In genomic region chrX:110852180-110852579, GRCh38 we compare ENCODE assay signal across 8 cellular contexts. TPM values are rescaled to one million over a fixed set of nuclear protein-coding genes. Genes with fewer than 3 reads are reported as not detected.
DNase-seq lines count a peak whose midpoint lies in the region; ATAC-seq and TF ChIP-seq lines count a peak whose summit lies in the region.

No MANE protein-coding gene starts in this region.

- no peak overlapping the region for H3K4me3 ChIP-seq in Karpas-422 (ENCODE audit: low read length)
- no peak overlapping the region for H3K4me3 ChIP-seq in cardiac fibroblast (replicated peaks in 1 of 2; ENCODE audit: low read depth in 2 of 2, low read length in 2 of 2)
- H3K4me3 ChIP-seq in prostate gland: no peak overlapping the region

- no peaks in the 10 kb centered on the region for H3K36me3 ChIP-seq in Karpas-422 (ENCODE audit: insufficient read depth, low read length)
- H3K36me3 ChIP-seq in prostate gland: no peaks in the 10 kb centered on the region

- H3K9me3 ChIP-seq in Karpas-422 (ENCODE audit: low read length) (no peaks in the 10 kb centered on the region), prostate gland (no peaks in the 10 kb centered on the region)

- peak; percentile 10 for DNase-seq in activated CD4-positive, alpha-beta T cell treated with anti-CD3 and anti-CD28 coated beads for 36 hours
- DNase-seq in activated CD4-positive, alpha-beta T cell treated with anti-CD3 and anti-CD28 coated beads, Interleukin-2, amount 50 U/mL, for 1 hour: no peak
- DNase-seq in Karpas-422: peak; percentile 72
- peak; percentile 22 to 24 for DNase-seq in cardiac fibroblast (ENCODE audit: low read depth in 2 of 2)
- peak; percentile 35 for DNase-seq in retina
- no peak for DNase-seq in prostate gland (ENCODE audit: low spot score)
- DNase-seq in NCI-H128 (lab: John Stamatoyannopoulos, UW; ENCODE audit: unreplicated experiment): no peak
- no peak for DNase-seq in hippocampal formation (lab: John Stamatoyannopoulos, UW)

- intact Hi-C loops in activated CD4-positive, alpha-beta T cell treated with anti-CD3 and anti-CD28 coated beads for 36 hours (cut with DNase I, micrococcal nuclease): loop anchor here (2.0 to 10.0 kb wide), 3 partner anchors 243 to 593 kb away; partner anchors contain the start of gene PAK3 (in 1 of the 2)
- intact Hi-C loops in prostate gland (cut with DNase I): loop anchor here (5.0 to 10.0 kb wide), 2 partner anchors 245 to 393 kb away; partner anchors contain the start of gene PAK3

- H3K27ac ChIP-seq in Karpas-422 (ENCODE audit: low read length) (no peak overlapping the region), prostate gland (no peak overlapping the region)

- H3K9ac ChIP-seq in Karpas-422 (ENCODE audit: low read length): no peak overlapping the region

- H3K27me3 Mint-ChIP-seq in activated CD4-positive, alpha-beta T cell treated with anti-CD3 and anti-CD28 coated beads for 36 hours: peaks cover 4% of the 10 kb centered on the region

- TF ChIP-seq CTCF in cardiac fibroblast (IDR thresholded peaks at IDR 0.05; ENCODE audit: low read depth, low read length): peak; percentile 51
- TF ChIP-seq CTCF in prostate gland (IDR thresholded peaks at IDR 0.05): peak in 2 of 4 experiments; percentile 17 to 19

- no peak overlapping the region for H3K27ac Mint-ChIP-seq in activated CD4-positive, alpha-beta T cell treated with anti-CD3 and anti-CD28 coated beads for 36 hours

- H3K4me2 ChIP-seq in Karpas-422 (ENCODE audit: low read depth, low read length, poor library complexity, severe bottlenecking): no peak overlapping the region

- H3K9me2 ChIP-seq in Karpas-422 (replicated peaks; ENCODE audit: insufficient read depth, low read length): no peaks in the 10 kb centered on the region

- no peak for TF ChIP-seq POLR2A in prostate gland (IDR thresholded peaks at IDR 0.05)

- no peaks in the 10 kb centered on the region for H3K79me2 ChIP-seq in Karpas-422 (ENCODE audit: low read length)

- H3K4me3 Mint-ChIP-seq in activated CD4-positive, alpha-beta T cell treated with anti-CD3 and anti-CD28 coated beads for 36 hours: no peak overlapping the region

- POLR2A ChIA-PET in activated CD4-positive, alpha-beta T cell treated with anti-CD3 and anti-CD28 coated beads for 36 hours (lab: Charles Lee): no interaction called here

- H3K27me3 ChIP-seq in Karpas-422 (ENCODE audit: low read length): no peaks in the 10 kb centered on the region
- no peaks in the 10 kb centered on the region for H3K27me3 ChIP-seq in prostate gland (replicated peaks; ENCODE audit: insufficient read depth)

- no peaks in the 10 kb centered on the region for H4K20me1 ChIP-seq in Karpas-422 (ENCODE audit: insufficient read depth, low read depth, low read length)

- H3K4me1 ChIP-seq in Karpas-422 (ENCODE audit: low read length) (no peaks in the 10 kb centered on the region), prostate gland (replicated peaks) (no peaks in the 10 kb centered on the region)

- ATAC-seq in activated CD4-positive, alpha-beta T cell treated with anti-CD3 and anti-CD28 coated beads for 36 hours: no peak

- H3K9me3 Mint-ChIP-seq in activated CD4-positive, alpha-beta T cell treated with anti-CD3 and anti-CD28 coated beads for 36 hours (ENCODE audit: low read depth): no peaks in the 10 kb centered on the region

- no peaks in the 10 kb centered on the region for H3K4me1 Mint-ChIP-seq in activated CD4-positive, alpha-beta T cell treated with anti-CD3 and anti-CD28 coated beads for 36 hours

- CTCF ChIA-PET in activated CD4-positive, alpha-beta T cell treated with anti-CD3 and anti-CD28 coated beads for 36 hours (lab: Charles Lee): no interaction called here

- no peaks in the 10 kb centered on the region for H3K36me3 Mint-ChIP-seq in activated CD4-positive, alpha-beta T cell treated with anti-CD3 and anti-CD28 coated beads for 36 hours (ENCODE audit: low read depth)

- WGBS in prostate gland: 68% methylated on average over 4 of the region's 4 CpGs

- no peak overlapping the region for H2AFZ ChIP-seq in Karpas-422 (ENCODE audit: low read length)

RNA-seq across cellular contexts. Expression of gene CHRDL1, which starts 56.6 kb away (rescaled TPM):
- total RNA-seq in activated CD4-positive, alpha-beta T cell treated with anti-CD3 and anti-CD28 coated beads for 36 hours: not detected
- total RNA-seq in Karpas-422 (2014; rRNA removed; shearing (Covaris generic); ENCODE audit: low replicate concordance): not detected in 2 replicates
- 10 to 100 TPM; 49.1 to 61.4 TPM for total RNA-seq in prostate gland

Comparison
In these comparisons a context has a peak if more than half of its experiments do, and no peak if none do; other contexts are left out.
1. DNase-seq: peak in activated CD4-positive, alpha-beta T cell treated with anti-CD3 and anti-CD28 coated beads for 36 hours (single experiment), Karpas-422 (single experiment), cardiac fibroblast (2 of 2) and retina (single experiment); none in activated CD4-positive, alpha-beta T cell treated with anti-CD3 and anti-CD28 coated beads, Interleukin-2, amount 50 U/mL, for 1 hour (single experiment), prostate gland (single experiment), NCI-H128 (single experiment) and hippocampal formation (0 of 2).
2. RNA of gene CHRDL1, which starts 56.6 kb away (total RNA-seq): 49.1 to 61.4 TPM in prostate gland; not detected in activated CD4-positive, alpha-beta T cell treated with anti-CD3 and anti-CD28 coated beads for 36 hours and not detected in Karpas-422; every median in the first group is over 10 times any median in the second.